In the genomic region with DNA sequence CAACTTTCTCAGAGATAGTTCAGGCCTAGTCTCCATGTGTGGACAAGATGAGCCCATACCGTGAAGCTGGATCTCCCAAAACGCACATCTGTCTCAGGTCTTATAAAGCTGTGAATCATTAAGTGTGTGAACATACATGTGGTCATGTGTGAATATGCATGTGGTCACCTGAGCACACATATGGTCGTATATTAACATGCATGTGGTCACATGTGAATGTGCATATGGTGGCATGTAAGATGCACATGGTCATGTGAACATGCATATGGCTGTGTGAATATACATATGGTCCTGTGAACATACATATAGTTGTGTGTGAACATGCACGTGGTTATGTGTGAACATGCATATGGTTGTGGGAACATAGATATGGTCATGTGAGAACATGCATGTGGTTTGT, we compare ENCODE assay signal across 24 cellular contexts.
"Had no signal": no experiment of that assay in that cellular context is flagged by ENCODE, and none has a peak within 500 bp of the region (broad histone marks: within the 10 kb centered on the region; RNA-seq: fewer than 3 reads in every experiment).

No MANE protein-coding gene starts in this region.

- DNase-seq: naive thymus-derived CD4-positive, alpha-beta T cell; natural killer cell; occipital lobe; ovary; psoas muscle; right cardiac atrium; spleen; stimulated activated CD4-positive, alpha-beta T cell treated with anti-CD3 and anti-CD28 coated beads, Interleukin-12 subunit alpha, Interleukin-12 subunit beta, amount 100 ng/mL, for 4 hours; stimulated activated CD4-positive, alpha-beta T cell treated with anti-CD3 and anti-CD28 coated beads, Interleukin-1b, Interleukin-23, amount 100 ng/mL, for 48 hours; stimulated activated CD4-positive, alpha-beta T cell treated with anti-CD3 and anti-CD28 coated beads, Interleukin-4, amount 100 ng/mL, for 1 hour; stimulated activated CD4-positive, alpha-beta T cell treated with anti-CD3 and anti-CD28 coated beads, Interleukin-4, amount 100 ng/mL, for 4 hours; stimulated activated naive B cell treated with anti-CD40 and anti-IgM and Interleukin-4, amounts not matched to agents 10 μg/mL and 1 μg/mL and 100 μg/mL, for 72 hours; stimulated activated naive CD4-positive, alpha-beta T cell treated with Interleukin-2 at 50 U/mL for 16 hours; stomach; thyroid gland; trophoblast cell; uterus had no signal

- H3K27ac ChIP-seq: neural progenitor cell, ovary, parathyroid adenoma, psoas muscle, skin epidermis, spleen, stomach, thoracic aorta, thyroid gland, tibial nerve, upper lobe of left lung, uterus had no signal

- H3K36me3 ChIP-seq: neural progenitor cell, ovary, spleen, stomach, thoracic aorta, thyroid gland, tibial nerve, upper lobe of left lung, uterus had no signal

- H3K27me3 ChIP-seq: neural progenitor cell, ovary, spleen, thyroid gland, tibial nerve, upper lobe of left lung, uterus had no signal

- H3K4me3 ChIP-seq: neural progenitor cell, ovary, psoas muscle, skin epidermis, smooth muscle cell, spleen, stomach, thoracic aorta, thyroid gland, tibial nerve, upper lobe of left lung, uterus had no signal
